Comparison of ENCODE assay signal across 8 cellular contexts in genomic region chr6:41546475-41546865, GRCh38. TPM values are rescaled to one million over a fixed set of nuclear protein-coding genes. Genes with fewer than 3 reads are reported as not detected.
DNase-seq lines count a peak whose midpoint lies in the region; ATAC-seq and TF ChIP-seq lines count a peak whose summit lies in the region.

No MANE protein-coding gene starts in this region.

- peaks cover 12% of the 10 kb centered on the region for H3K4me1 Mint-ChIP-seq in activated naive CD8-positive, alpha-beta T cell treated with anti-CD3 and anti-CD28 coated beads, Interleukin-2, amount 10 ng/mL, durations not matched to agents 7 days and 5 days

- no peaks in the 10 kb centered on the region for H3K9me3 Mint-ChIP-seq in activated naive CD8-positive, alpha-beta T cell treated with anti-CD3 and anti-CD28 coated beads, Interleukin-2, amount 10 ng/mL, durations not matched to agents 7 days and 5 days

- no peak for TF ChIP-seq CTCF in GM12864 (IDR thresholded peaks at IDR 0.05; ENCODE audit: low read depth, low read length, missing control alignments)

- no peak overlapping the region for H3K4me3 Mint-ChIP-seq in activated naive CD8-positive, alpha-beta T cell treated with anti-CD3 and anti-CD28 coated beads, Interleukin-2, amount 10 ng/mL, durations not matched to agents 7 days and 5 days

- no peaks in the 10 kb centered on the region for H3K9me3 ChIP-seq in iPS-15b (ENCODE audit: control insufficient read depth, insufficient read depth, low read length)

- H3K4me1 ChIP-seq in iPS-15b (ENCODE audit: control insufficient read depth, insufficient read depth, low read length): peaks cover 28% of the 10 kb centered on the region

- H3K27me3 Mint-ChIP-seq in activated naive CD8-positive, alpha-beta T cell treated with anti-CD3 and anti-CD28 coated beads, Interleukin-2, amount 10 ng/mL, durations not matched to agents 7 days and 5 days: peaks cover 60% of the 10 kb centered on the region

- ATAC-seq in GM21447 (IDR thresholded peaks at IDR 0.05; ENCODE audit: unreplicated experiment): peak; percentile 31
- ATAC-seq in activated naive CD8-positive, alpha-beta T cell treated with anti-CD3 and anti-CD28 coated beads, Interleukin-2, amount 10 ng/mL, durations not matched to agents 7 days and 5 days (ENCODE audit: low read depth): peak; percentile 64

- peaks cover 74% of the 10 kb centered on the region for H3K27me3 ChIP-seq in iPS-15b (ENCODE audit: control insufficient read depth, insufficient read depth, low read length)

- peaks cover 6% of the 10 kb centered on the region for H3K36me3 ChIP-seq in iPS-15b (ENCODE audit: control insufficient read depth, insufficient read depth, low read length)

- DNase-seq in GM12864 (ENCODE audit: low read depth) (no peak), HPDE6-E6E7 (ENCODE audit: extremely low spot score) (peak; percentile 51), NCI-H524 treated with DMSO at 0.1 percent for 48 hours (lab: John Stamatoyannopoulos, UW) (no peak), NCI-H446 (lab: John Stamatoyannopoulos, UW) (no peak)
- peak; percentile 79 for DNase-seq in activated naive CD8-positive, alpha-beta T cell treated with anti-CD3 and anti-CD28 coated beads, Interleukin-2, amount 10 ng/mL, durations not matched to agents 7 days and 5 days
- DNase-seq in stimulated activated CD4-positive, alpha-beta T cell treated with anti-CD3 and anti-CD28 coated beads, Interleukin-4, amount 100 ng/mL, for 48 hours (ENCODE audit: low read depth in 2 of 2): peak; percentile 27 to 44

- no peak overlapping the region for H3K9ac ChIP-seq in iPS-15b (ENCODE audit: low read depth, low read length)

- POLR2A ChIA-PET in activated naive CD8-positive, alpha-beta T cell treated with anti-CD3 and anti-CD28 coated beads, Interleukin-2, amount 10 ng/mL, durations not matched to agents 7 days and 5 days (lab: Charles Lee): interaction anchor here (0.9 to 2.1 kb wide), 4 partner anchors 15 to 188 kb away, joined by 3 to 5 read pairs (median 4); no protein-coding TSS in a partner anchor

- H3K36me3 Mint-ChIP-seq in activated naive CD8-positive, alpha-beta T cell treated with anti-CD3 and anti-CD28 coated beads, Interleukin-2, amount 10 ng/mL, durations not matched to agents 7 days and 5 days: peaks cover 1% of the 10 kb centered on the region

- peak overlapping the region; percentile 83 for H3K4me3 ChIP-seq in GM12864 (ENCODE audit: low read depth, low read length)
- H3K4me3 ChIP-seq in iPS-15b (ENCODE audit: low read depth, low read length): peak overlapping the region; percentile 77

- H3K27ac Mint-ChIP-seq in activated naive CD8-positive, alpha-beta T cell treated with anti-CD3 and anti-CD28 coated beads, Interleukin-2, amount 10 ng/mL, durations not matched to agents 7 days and 5 days: no peak overlapping the region

RNA-seq across cellular contexts. Expression of gene FOXP4, which starts 0.3 kb away (rescaled TPM):
- 1 to 10 TPM; 7.5 to 8.8 TPM for total RNA-seq in activated naive CD8-positive, alpha-beta T cell treated with anti-CD3 and anti-CD28 coated beads, Interleukin-2, amount 10 ng/mL, durations not matched to agents 7 days and 5 days

Comparison
In these comparisons a context has a peak if more than half of its experiments do, and no peak if none do; other contexts are left out.
1. DNase-seq: peak in HPDE6-E6E7 (single experiment), activated naive CD8-positive, alpha-beta T cell treated with anti-CD3 and anti-CD28 coated beads, Interleukin-2, amount 10 ng/mL, durations not matched to agents 7 days and 5 days (single experiment) and stimulated activated CD4-positive, alpha-beta T cell treated with anti-CD3 and anti-CD28 coated beads, Interleukin-4, amount 100 ng/mL, for 48 hours (2 of 2); none in GM12864 (single experiment), NCI-H524 treated with DMSO at 0.1 percent for 48 hours (single experiment) and NCI-H446 (0 of 2).